28 cellular contexts compared by ENCODE assay signal in the genomic region with DNA sequence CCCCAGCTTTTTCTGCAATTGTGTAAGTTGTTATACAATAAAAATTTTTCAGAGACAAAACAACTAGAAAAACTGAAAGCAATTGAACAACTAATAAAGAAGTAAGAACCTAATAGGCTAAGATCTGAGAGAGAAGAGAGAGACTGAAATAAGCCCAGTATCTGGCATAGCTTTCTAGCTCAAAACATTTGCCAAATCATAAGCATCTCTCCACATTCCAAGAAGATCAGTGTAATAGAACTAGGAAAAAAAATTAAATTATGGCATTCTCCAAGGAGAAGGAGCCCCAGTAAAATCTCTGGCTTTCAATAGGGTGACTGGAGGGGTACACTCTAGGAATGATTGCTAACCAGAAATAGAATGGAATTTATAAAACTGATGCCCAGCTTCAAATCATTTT. TPM values are rescaled to one million over a fixed set of nuclear protein-coding genes. Genes with fewer than 3 reads are reported as not detected.
DNase-seq lines count a peak whose midpoint lies in the region; ATAC-seq and TF ChIP-seq lines count a peak whose summit lies in the region.
"Had no signal": no experiment of that assay in that cellular context is flagged by ENCODE, and none has a peak within 500 bp of the region (broad histone marks: within the 10 kb centered on the region; RNA-seq: fewer than 3 reads in every experiment).

No MANE protein-coding gene starts in this region.

- peaks cover 14% of the 10 kb centered on the region for H3K36me3 Mint-ChIP-seq in HFFc6 (ENCODE audit: low read depth)
- H3K36me3 Mint-ChIP-seq: activated naive CD8-positive, alpha-beta T cell treated with anti-CD3 and anti-CD28 coated beads, Interleukin-2, amount 10 ng/mL, durations not matched to agents 7 days and 5 days; CD8-positive, alpha-beta T cell; natural killer cell had no signal

- no peaks in the 10 kb centered on the region for H3K36me3 ChIP-seq in ACC112 (ENCODE audit: insufficient read depth, low read length)
- H3K36me3 ChIP-seq in mammary epithelial cell (ENCODE audit: insufficient read depth, low read length) = no peaks in the 10 kb centered on the region
- no peaks in the 10 kb centered on the region for H3K36me3 ChIP-seq in thyroid gland
- H3K36me3 ChIP-seq in ascending aorta = no peaks in the 10 kb centered on the region
- H3K36me3 ChIP-seq: BE2C, heart right ventricle had no signal

- H3K4me1 Mint-ChIP-seq in HFFc6 (ENCODE audit: low read depth) = peaks cover 31% of the 10 kb centered on the region
- H3K4me1 Mint-ChIP-seq: activated B cell treated with CpG ODN at 0.5 μM for 24 hours; activated CD8-positive, alpha-beta memory T cell treated with anti-CD3 and anti-CD28 coated beads, Interleukin-2, amount 10 ng/mL, durations not matched to agents 7 days and 5 days; natural killer cell; stimulated activated memory B cell treated with anti-CD40 and anti-IgM and Interleukin-4, amounts not matched to agents 10 μg/mL and 1 μg/mL and 100 μg/mL, for 72 hours had no signal

- no peak overlapping the region for H3K4me3 Mint-ChIP-seq in HFFc6
- H3K4me3 Mint-ChIP-seq: activated B cell treated with CpG ODN at 0.5 μM for 24 hours; activated CD8-positive, alpha-beta memory T cell treated with anti-CD3 and anti-CD28 coated beads, Interleukin-2, amount 10 ng/mL, durations not matched to agents 7 days and 5 days; activated naive CD8-positive, alpha-beta T cell treated with anti-CD3 and anti-CD28 coated beads, Interleukin-2, amount 10 ng/mL, durations not matched to agents 7 days and 5 days; activated T-cell treated with anti-CD3 and anti-CD28 coated beads, Interleukin-2, amount 50 U/mL, for 4 hours; CD8-positive, alpha-beta T cell; natural killer cell; stimulated activated memory B cell treated with anti-CD40 and anti-IgM and Interleukin-4, amounts not matched to agents 10 μg/mL and 1 μg/mL and 100 μg/mL, for 72 hours; T-helper 1 cell treated with Interleukin-12 subunit alpha and Interleukin-12 subunit beta and Interleukin-4 antibody, amounts not matched to agents 30 μg/mL and 1 μg/mL, for 36 hours had no signal

- ATAC-seq in foreskin keratinocyte (no peak), GM21717 (IDR thresholded peaks at IDR 0.05; ENCODE audit: unreplicated experiment) (no peak)
- ATAC-seq: activated CD8-positive, alpha-beta memory T cell treated with anti-CD3 and anti-CD28 coated beads, Interleukin-2, amount 10 ng/mL, durations not matched to agents 7 days and 5 days; activated T-cell treated with anti-CD3 and anti-CD28 coated beads, Interleukin-2, amount 50 U/mL, for 4 hours; body of pancreas; CD8-positive, alpha-beta T cell; heart right ventricle; K562; natural killer cell; stimulated activated memory B cell treated with anti-CD40 and anti-IgM and Interleukin-4, amounts not matched to agents 10 μg/mL and 1 μg/mL and 100 μg/mL, for 72 hours had no signal

- H2AFZ ChIP-seq in ACC112 (ENCODE audit: low read length, unreplicated experiment) (peak overlapping the region; percentile 35), mammary epithelial cell (ENCODE audit: low read depth, low read length) (no peak overlapping the region)

- H3K27ac Mint-ChIP-seq in HFFc6 = peak overlapping the region; percentile 95
- H3K27ac Mint-ChIP-seq: activated B cell treated with CpG ODN at 0.5 μM for 24 hours; activated CD8-positive, alpha-beta memory T cell treated with anti-CD3 and anti-CD28 coated beads, Interleukin-2, amount 10 ng/mL, durations not matched to agents 7 days and 5 days; activated naive CD8-positive, alpha-beta T cell treated with anti-CD3 and anti-CD28 coated beads, Interleukin-2, amount 10 ng/mL, durations not matched to agents 7 days and 5 days; CD8-positive, alpha-beta T cell; natural killer cell; stimulated activated memory B cell treated with anti-CD40 and anti-IgM and Interleukin-4, amounts not matched to agents 10 μg/mL and 1 μg/mL and 100 μg/mL, for 72 hours; T-helper 1 cell treated with Interleukin-12 subunit alpha and Interleukin-12 subunit beta and Interleukin-4 antibody, amounts not matched to agents 30 μg/mL and 1 μg/mL, for 36 hours had no signal

- H3K27ac ChIP-seq in ACC112 (ENCODE audit: low read depth, low read length) (peak overlapping the region; percentile 85; the same call in 1 of the 2 replicates), mammary epithelial cell (ENCODE audit: insufficient read depth, low read depth, low read length) (peak overlapping the region; percentile 86), foreskin keratinocyte (peak overlapping the region; percentile 17), thyroid gland (no peak overlapping the region), ascending aorta (no peak overlapping the region)
- H3K27ac ChIP-seq: body of pancreas, heart right ventricle, SK-N-MC had no signal

- H3K9ac ChIP-seq in mammary epithelial cell (ENCODE audit: insufficient read depth, low read length) = no peak overlapping the region

- no peak for TF ChIP-seq POLR2A in thyroid gland (IDR thresholded peaks at IDR 0.05)

- peaks cover 12% of the 10 kb centered on the region for H3K9me3 Mint-ChIP-seq in HFFc6
- H3K9me3 Mint-ChIP-seq: activated naive CD8-positive, alpha-beta T cell treated with anti-CD3 and anti-CD28 coated beads, Interleukin-2, amount 10 ng/mL, durations not matched to agents 7 days and 5 days had no signal

- in situ Hi-C loops in mammary epithelial cell (cut with MboI; ENCODE audit: low sequenced_read_pairs in 2 of 2) = no loop called here

- BruUV-seq in mammary epithelial cell (replicated peaks; lab: Mats Ljungman, UMichigan) = no TSS peak

- CTCF ChIA-PET in mammary epithelial cell (lab: Charles Lee; ENCODE audit: low non-redundant PET) = no interaction called here

- no peak overlapping the region for H3K4me3 ChIP-seq in ACC112 (ENCODE audit: low read depth, low read length)
- no peak overlapping the region for H3K4me3 ChIP-seq in mammary epithelial cell (replicated peaks in 1 of 3; ENCODE audit: insufficient read depth in 1 of 3, low read depth in 2 of 3, low read length in 3 of 3)
- no peak overlapping the region for H3K4me3 ChIP-seq in thyroid gland (replicated peaks in 1 of 3)
- no peak overlapping the region for H3K4me3 ChIP-seq in ascending aorta
- H3K4me3 ChIP-seq: body of pancreas, heart right ventricle, K562, SK-N-MC had no signal

- H3K4me1 ChIP-seq in ACC112 (ENCODE audit: control insufficient read depth, insufficient read depth, low read length, unreplicated experiment) = peaks cover 19% of the 10 kb centered on the region
- peaks cover 20% of the 10 kb centered on the region for H3K4me1 ChIP-seq in mammary epithelial cell (ENCODE audit: insufficient read depth, low read length)
- H3K4me1 ChIP-seq in foreskin keratinocyte = peaks cover 26% of the 10 kb centered on the region
- H3K4me1 ChIP-seq in thyroid gland = no peaks in the 10 kb centered on the region
- H3K4me1 ChIP-seq in ascending aorta = no peaks in the 10 kb centered on the region
- H3K4me1 ChIP-seq: BE2C, body of pancreas, heart right ventricle had no signal

- intact Hi-C loops in mammary epithelial cell (cut with micrococcal nuclease) = no loop called here
- intact Hi-C loops in thyroid gland (cut with DNase I) = no loop called here
- intact Hi-C loops in ascending aorta (cut with DNase I) = no loop called here

- no peak overlapping the region for H3K4me2 ChIP-seq in mammary epithelial cell (ENCODE audit: insufficient read depth, low read depth, low read length)

- no peaks in the 10 kb centered on the region for H4K20me1 ChIP-seq in mammary epithelial cell (ENCODE audit: insufficient read depth, low read length)

- H3K9me3 ChIP-seq in mammary epithelial cell (replicated peaks; ENCODE audit: insufficient read depth, low read length) (no peaks in the 10 kb centered on the region), thyroid gland (no peaks in the 10 kb centered on the region), ascending aorta (no peaks in the 10 kb centered on the region)
- H3K9me3 ChIP-seq: BE2C, body of pancreas had no signal

- dilution Hi-C loops in mammary epithelial cell (cut with HindIII; ENCODE audit: low sequenced_read_pairs) = no loop called here

- no peaks in the 10 kb centered on the region for H3K79me2 ChIP-seq in ACC112 (ENCODE audit: control insufficient read depth, insufficient read depth, low read length, unreplicated experiment)
- no peaks in the 10 kb centered on the region for H3K79me2 ChIP-seq in mammary epithelial cell (ENCODE audit: insufficient read depth, low read length)

- DNase-seq in HFFc6 (no peak), mammary epithelial cell (no peak), foreskin keratinocyte (no peak), thyroid gland (no peak), NCI-H1092 treated with DMSO at 0.1 percent for 48 hours (lab: John Stamatoyannopoulos, UW) (no peak), ascending aorta (ENCODE audit: low spot score in 2 of 2) (no peak)
- DNase-seq: activated B cell treated with CpG ODN at 0.5 μM for 24 hours; activated CD8-positive, alpha-beta memory T cell treated with anti-CD3 and anti-CD28 coated beads, Interleukin-2, amount 10 ng/mL, durations not matched to agents 7 days and 5 days; activated gamma-delta T cell treated with Interleukin-2 at 50 U/mL for 16 hours; activated naive CD8-positive, alpha-beta T cell treated with anti-CD3 and anti-CD28 coated beads, Interleukin-2, amount 10 ng/mL, durations not matched to agents 7 days and 5 days; activated T-cell treated with anti-CD3 and anti-CD28 coated beads, Interleukin-2, amount 50 U/mL, for 4 hours; BE2C; body of pancreas; CD8-positive, alpha-beta T cell; heart right ventricle; kidney; natural killer cell; NCI-H1105; NCI-H187; NCI-H2171; NCI-H510A; nucleus accumbens had no signal

- H3K27me3 ChIP-seq in ACC112 (ENCODE audit: insufficient read depth, low read length) (no peaks in the 10 kb centered on the region), mammary epithelial cell (ENCODE audit: insufficient read depth, low read length) (no peaks in the 10 kb centered on the region), foreskin keratinocyte (no peaks in the 10 kb centered on the region), thyroid gland (no peaks in the 10 kb centered on the region), ascending aorta (no peaks in the 10 kb centered on the region)
- H3K27me3 ChIP-seq: BE2C, body of pancreas, heart right ventricle had no signal

- no peaks in the 10 kb centered on the region for H3K27me3 Mint-ChIP-seq in HFFc6 (ENCODE audit: insufficient read depth)
- H3K27me3 Mint-ChIP-seq: activated B cell treated with CpG ODN at 0.5 μM for 24 hours; stimulated activated memory B cell treated with anti-CD40 and anti-IgM and Interleukin-4, amounts not matched to agents 10 μg/mL and 1 μg/mL and 100 μg/mL, for 72 hours had no signal

- TF ChIP-seq CTCF in HFFc6 (IDR thresholded peaks at IDR 0.05) (no peak), mammary epithelial cell (conservative IDR thresholded peaks at IDR 0.05 in 1 of 2, IDR thresholded peaks at IDR 0.05 in 1 of 2; ENCODE audit: extremely low read depth in 1 of 2, insufficient read depth in 1 of 2, low read depth in 1 of 2, low read length in 2 of 2) (no peak), foreskin keratinocyte (conservative IDR thresholded peaks at IDR 0.05) (no peak), thyroid gland (IDR thresholded peaks at IDR 0.05) (no peak), ascending aorta (IDR thresholded peaks at IDR 0.05) (no peak)

RNA-seq across cellular contexts. Expression of gene PPP3CA, which starts 19.0 kb away (rescaled TPM):
- total RNA-seq in HFFc6 (2021; fragmentation: NEBNext Ultra II Directional; extraction: Animal tissue kit (Norgen Biotek cat#: 25700)) = 10 to 100 TPM; 45.9 to 59.6 (median 55.0) TPM
- total RNA-seq in mammary epithelial cell (10 to 100 TPM; 85.5 to 88.4 TPM), foreskin keratinocyte (53.3 and 60.3 TPM in 2 replicates), thyroid gland (10 to 100 TPM; 31.6 to 45.8 (median 34.4) TPM), ascending aorta (64.5 TPM)
- polyA plus RNA-seq in mammary epithelial cell (28.1 TPM), foreskin keratinocyte (20.5 and 20.9 TPM in 2 replicates)
- 104 TPM for polyA minus RNA-seq in mammary epithelial cell

Comparison
In these comparisons a context has a peak if more than half of its experiments do, and no peak if none do; other contexts are left out.
1. H3K27ac ChIP-seq: peak in ACC112 (single experiment), mammary epithelial cell (single experiment) and foreskin keratinocyte (single experiment); none in thyroid gland (0 of 3) and ascending aorta (0 of 2).